36 cellular contexts compared by ENCODE assay signal in the genomic region with DNA sequence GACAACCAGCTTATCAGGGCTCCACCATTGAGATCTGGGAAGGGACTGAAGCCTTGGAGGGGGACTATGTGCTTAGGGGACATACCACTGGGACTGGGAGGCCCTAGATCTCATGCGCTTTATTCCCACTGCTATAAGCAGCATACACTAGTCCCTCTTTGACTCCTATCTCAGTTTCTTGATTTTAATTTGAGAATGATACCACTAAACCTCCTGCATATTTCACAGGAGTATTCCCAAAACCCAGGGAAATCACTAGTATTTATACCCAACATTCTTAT.
"Had no signal": no experiment of that assay in that cellular context is flagged by ENCODE, and none has a peak within 500 bp of the region (broad histone marks: within the 10 kb centered on the region; RNA-seq: fewer than 3 reads in every experiment).

No MANE protein-coding gene starts in this region.

- H3K36me3 ChIP-seq: WERI-Rb-1 had no signal

- H3K4me1 Mint-ChIP-seq: activated naive CD4-positive, alpha-beta T cell treated with anti-CD3 and anti-CD28 coated beads, Interleukin-2, amount 50 U/mL, for 24 hours had no signal

- H3K27ac ChIP-seq: brain microvascular endothelial cell, epithelial cell of prostate, esophagus squamous epithelium, gastroesophageal sphincter, heart right ventricle, WERI-Rb-1 had no signal

- H3K4me1 ChIP-seq: esophagus squamous epithelium, gastroesophageal sphincter had no signal

- H3K4me3 Mint-ChIP-seq: activated B cell treated with CpG ODN at 0.5 μM for 24 hours; activated CD4-positive, alpha-beta memory T cell treated with anti-CD3 and anti-CD28 coated beads for 36 hours; activated CD4-positive, alpha-beta T cell treated with anti-CD3 and anti-CD28 coated beads for 36 hours; activated CD4-positive, alpha-beta T cell treated with anti-CD3 and anti-CD28 coated beads, Interleukin-2, amount 10 ng/mL, durations not matched to agents 24 days and 14 days; activated CD8-positive, alpha-beta memory T cell treated with anti-CD3 and anti-CD28 coated beads, Interleukin-2, amount 10 ng/mL, durations not matched to agents 7 days and 5 days; activated CD8-positive, alpha-beta T cell treated with anti-CD3 and anti-CD28 coated beads, Interleukin-2, amount 10 ng/mL, durations not matched to agents 7 days and 5 days; activated naive CD4-positive, alpha-beta T cell treated with anti-CD3 and anti-CD28 coated beads for 36 hours; activated naive CD4-positive, alpha-beta T cell treated with anti-CD3 and anti-CD28 coated beads, Interleukin-2, amount 50 U/mL, for 24 hours; activated T-helper 1 cell treated with anti-CD3 and anti-CD28 coated beads, Interleukin-12 subunit alpha, Interleukin-12 subunit beta, Interleukin-2, Interleukin-4 antibody, amounts not matched to agents 30 ng/mL and 10 ng/mL and 1 ng/mL, durations not matched to agents 14 hours and 24 hours and 36 hours; T-helper 17 cell; T-helper 2 cell treated with Interferon-gamma antibody and Interleukin-4, amounts not matched to agents 5 μg/mL and 100 μg/mL, for 36 hours had no signal

- DNase-seq: activated B cell treated with CpG ODN at 0.5 μM for 24 hours; activated CD4-positive, alpha-beta memory T cell treated with anti-CD3 and anti-CD28 coated beads for 36 hours; activated CD4-positive, alpha-beta T cell treated with anti-CD3 and anti-CD28 coated beads for 36 hours; activated CD4-positive, alpha-beta T cell treated with anti-CD3 and anti-CD28 coated beads, Interleukin-2, amount 10 ng/mL, durations not matched to agents 24 days and 14 days; activated CD8-positive, alpha-beta memory T cell treated with anti-CD3 and anti-CD28 coated beads, Interleukin-2, amount 10 ng/mL, durations not matched to agents 7 days and 5 days; activated CD8-positive, alpha-beta memory T cell treated with anti-CD3 and anti-CD28 coated beads, Interleukin-2, amount 50 U/mL, for 4 hours; activated CD8-positive, alpha-beta T cell treated with anti-CD3 and anti-CD28 coated beads, Interleukin-2, amount 10 ng/mL, durations not matched to agents 7 days and 5 days; activated effector memory CD4-positive, alpha-beta T cell treated with anti-CD3 and anti-CD28 coated beads, Interleukin-2, amount 50 U/mL, for 16 hours; activated naive CD4-positive, alpha-beta T cell treated with anti-CD3 and anti-CD28 coated beads for 36 hours; activated T-cell treated with anti-CD3 and anti-CD28 coated beads, Interleukin-2, amount 50 U/mL, for 1 hour; activated T-cell treated with anti-CD3 and anti-CD28 coated beads, Interleukin-2, amount 50 U/mL, for 48 hours; amniotic stem cell; anterior cingulate cortex; brain microvascular endothelial cell; caudate nucleus; cortex of kidney; dermis blood vessel endothelial cell; effector CD4-positive, alpha-beta T cell; esophagus squamous epithelium; foreskin melanocyte; heart right ventricle; T-helper 1 cell; T-helper 17 cell; T1000; WERI-Rb-1 had no signal

- H3K9me3 ChIP-seq: esophagus squamous epithelium, gastroesophageal sphincter, heart right ventricle had no signal

- H3K27ac Mint-ChIP-seq: activated B cell treated with CpG ODN at 0.5 μM for 24 hours; activated CD4-positive, alpha-beta memory T cell treated with anti-CD3 and anti-CD28 coated beads for 36 hours; activated CD4-positive, alpha-beta T cell treated with anti-CD3 and anti-CD28 coated beads for 36 hours; activated CD4-positive, alpha-beta T cell treated with anti-CD3 and anti-CD28 coated beads, Interleukin-2, amount 10 ng/mL, durations not matched to agents 24 days and 14 days; activated naive CD4-positive, alpha-beta T cell treated with anti-CD3 and anti-CD28 coated beads, Interleukin-2, amount 50 U/mL, for 24 hours; activated T-helper 1 cell treated with anti-CD3 and anti-CD28 coated beads, Interleukin-12 subunit alpha, Interleukin-12 subunit beta, Interleukin-2, Interleukin-4 antibody, amounts not matched to agents 30 ng/mL and 10 ng/mL and 1 ng/mL, durations not matched to agents 14 hours and 24 hours and 36 hours; activated T-helper 2 cell treated with anti-CD3 and anti-CD28 coated beads, Interferon-gamma antibody, Interleukin-2, Interleukin-4, amounts not matched to agents 10 μg/mL and 5 μg/mL and 100 μg/mL, durations not matched to agents 14 hours and 24 hours and 36 hours; T-helper 17 cell had no signal

- ATAC-seq: activated CD4-positive, alpha-beta T cell treated with anti-CD3 and anti-CD28 coated beads for 36 hours; activated CD4-positive, CD25-positive, alpha-beta regulatory T cell treated with anti-CD3 and anti-CD28 coated beads, Interleukin-2, amount 50 U/mL, for 24 hours; activated CD8-positive, alpha-beta memory T cell treated with anti-CD3 and anti-CD28 coated beads, Interleukin-2, amount 10 ng/mL, durations not matched to agents 7 days and 5 days; activated CD8-positive, alpha-beta T cell treated with anti-CD3 and anti-CD28 coated beads, Interleukin-2, amount 10 ng/mL, durations not matched to agents 7 days and 5 days; gastroesophageal sphincter; heart right ventricle; T-helper 17 cell had no signal

- H3K27me3 Mint-ChIP-seq: activated B cell treated with CpG ODN at 0.5 μM for 24 hours; activated CD4-positive, alpha-beta memory T cell treated with anti-CD3 and anti-CD28 coated beads for 36 hours; activated CD4-positive, alpha-beta T cell treated with anti-CD3 and anti-CD28 coated beads for 36 hours; activated CD4-positive, alpha-beta T cell treated with anti-CD3 and anti-CD28 coated beads, Interleukin-2, amount 10 ng/mL, durations not matched to agents 24 days and 14 days; activated CD8-positive, alpha-beta memory T cell treated with anti-CD3 and anti-CD28 coated beads, Interleukin-2, amount 10 ng/mL, durations not matched to agents 7 days and 5 days; activated naive CD4-positive, alpha-beta T cell treated with anti-CD3 and anti-CD28 coated beads, Interleukin-2, amount 50 U/mL, for 24 hours; T-helper 17 cell had no signal

- H3K27me3 ChIP-seq: brain microvascular endothelial cell, esophagus squamous epithelium, gastroesophageal sphincter, heart right ventricle had no signal

- H3K9me3 Mint-ChIP-seq: activated B cell treated with CpG ODN at 0.5 μM for 24 hours; activated CD4-positive, alpha-beta memory T cell treated with anti-CD3 and anti-CD28 coated beads for 36 hours; activated CD4-positive, alpha-beta T cell treated with anti-CD3 and anti-CD28 coated beads, Interleukin-2, amount 10 ng/mL, durations not matched to agents 24 days and 14 days; activated naive CD4-positive, alpha-beta T cell treated with anti-CD3 and anti-CD28 coated beads for 36 hours; activated naive CD4-positive, alpha-beta T cell treated with anti-CD3 and anti-CD28 coated beads, Interleukin-2, amount 50 U/mL, for 24 hours; activated T-helper 1 cell treated with anti-CD3 and anti-CD28 coated beads, Interleukin-12 subunit alpha, Interleukin-12 subunit beta, Interleukin-2, Interleukin-4 antibody, amounts not matched to agents 30 ng/mL and 10 ng/mL and 1 ng/mL, durations not matched to agents 14 hours and 24 hours and 36 hours; activated T-helper 2 cell treated with anti-CD3 and anti-CD28 coated beads, Interferon-gamma antibody, Interleukin-2, Interleukin-4, amounts not matched to agents 10 μg/mL and 5 μg/mL and 100 μg/mL, durations not matched to agents 14 hours and 24 hours and 36 hours; T-helper 2 cell treated with Interferon-gamma antibody and Interleukin-4, amounts not matched to agents 5 μg/mL and 100 μg/mL, for 36 hours had no signal

- FAIRE-seq: astrocyte, colon, endometrium, endothelial cell of umbilical vein had no signal

- H3K4me3 ChIP-seq: esophagus squamous epithelium, gastroesophageal sphincter, heart right ventricle had no signal
